In the genomic region with DNA sequence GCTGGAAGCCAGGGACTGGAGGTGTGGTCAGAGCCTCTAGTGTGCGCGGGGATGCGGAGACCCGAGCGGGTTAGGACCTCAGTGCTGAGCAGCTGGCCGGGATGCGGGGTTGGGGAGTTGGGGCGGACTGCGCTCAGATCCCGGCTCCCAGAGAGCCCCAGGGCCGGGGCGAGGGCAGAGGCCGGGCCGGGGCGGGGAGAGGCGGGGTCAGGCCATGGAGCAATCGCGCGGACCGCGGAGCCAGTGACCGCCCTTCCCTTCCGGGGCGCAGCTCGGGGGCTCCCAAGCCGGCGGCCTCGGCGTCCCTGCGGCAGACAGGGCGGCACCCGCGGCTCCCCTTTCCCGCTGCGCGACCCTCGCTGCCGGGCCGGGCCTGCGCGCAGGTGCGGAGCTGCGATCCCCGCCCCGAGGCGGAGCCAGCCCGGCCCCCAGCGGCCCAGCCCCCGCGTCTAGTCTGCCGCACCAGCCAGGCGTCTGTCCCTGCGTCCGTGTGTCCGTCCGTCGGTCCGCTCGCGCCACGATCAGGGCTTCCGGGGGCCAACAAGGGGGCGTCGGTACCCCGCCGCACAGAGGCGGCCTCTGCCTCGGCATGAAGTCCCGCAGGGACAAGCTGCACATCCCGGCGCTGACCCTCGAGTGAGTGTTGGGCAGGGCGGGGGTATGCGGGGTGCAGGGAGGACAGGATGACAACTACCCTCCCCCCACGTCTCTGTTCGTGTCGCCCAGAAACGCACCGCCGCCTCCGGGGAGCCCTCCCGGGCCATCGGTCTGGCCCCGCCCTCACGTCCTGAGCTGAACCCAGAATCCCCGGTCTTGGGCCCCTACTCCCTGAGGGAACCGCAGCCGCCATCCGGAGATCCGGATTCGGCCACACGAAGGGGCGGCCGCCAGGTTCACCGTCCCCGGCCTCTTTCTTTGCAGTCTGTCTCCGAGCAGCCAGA, we compare ENCODE assay signal across 8 cellular contexts. TPM values are rescaled to one million over a fixed set of nuclear protein-coding genes. Genes with fewer than 3 reads are reported as not detected.
DNase-seq lines count a peak whose midpoint lies in the region; ATAC-seq, FAIRE-seq and TF ChIP-seq lines count a peak whose summit lies in the region.

No MANE protein-coding gene starts in this region.

- H3K9me3 ChIP-seq in PC-9 (ENCODE audit: insufficient read depth, low read depth) (no peaks in the 10 kb centered on the region), astrocyte (ENCODE audit: insufficient read depth, low read depth, low read length) (no peaks in the 10 kb centered on the region), iPS-18c (ENCODE audit: control insufficient read depth, insufficient read depth, low read length) (peaks cover 2% of the 10 kb centered on the region), skeletal muscle satellite cell (replicated peaks; ENCODE audit: low read length) (no peaks in the 10 kb centered on the region)

- peak overlapping the region; percentile 79 for H3K4me3 Mint-ChIP-seq in astrocyte (ENCODE audit: unreplicated experiment)

- BruUV-seq in PC-9 (replicated peaks; lab: Mats Ljungman, UMichigan), result no TSS peak

- H3K36me3 ChIP-seq in PC-9 (ENCODE audit: low read depth) (no peaks in the 10 kb centered on the region), astrocyte (ENCODE audit: insufficient read depth, low read length) (no peaks in the 10 kb centered on the region), skeletal muscle satellite cell (ENCODE audit: insufficient read depth, low read length) (no peaks in the 10 kb centered on the region)

- H3K4me2 ChIP-seq in PC-9 (peak overlapping the region; percentile 93), astrocyte (ENCODE audit: low read length) (peak overlapping the region; percentile 95), skeletal muscle satellite cell (ENCODE audit: low read length) (peak overlapping the region; percentile 89)

- peaks cover 49% of the 10 kb centered on the region for H3F3A ChIP-seq in PC-9 (ENCODE audit: insufficient read depth, low read depth)

- H3K36me3 Mint-ChIP-seq in astrocyte (ENCODE audit: low read depth, unreplicated experiment), result no peaks in the 10 kb centered on the region

- H3K79me2 ChIP-seq in PC-9 (ENCODE audit: low read depth), result no peaks in the 10 kb centered on the region
- H3K79me2 ChIP-seq in astrocyte (ENCODE audit: insufficient read depth, low read length), result no peaks in the 10 kb centered on the region

- FAIRE-seq in astrocyte (lab: Jason Lieb, UNC), result no peak

- peak overlapping the region; percentile 41 for H3K27ac Mint-ChIP-seq in astrocyte (ENCODE audit: unreplicated experiment)

- intact Hi-C loops in PC-9 (cut with micrococcal nuclease; ENCODE audit: unreplicated experiment), result loop anchor here (5.0 kb wide), 2 partner anchors 217 to 302 kb away; no protein-coding TSS in a partner anchor

- no peaks in the 10 kb centered on the region for H3K9me2 ChIP-seq in PC-9 (ENCODE audit: insufficient read depth)

- H3K9me3 Mint-ChIP-seq in astrocyte (ENCODE audit: unreplicated experiment), result no peaks in the 10 kb centered on the region

- peak overlapping the region; percentile 95 for H3K4me3 ChIP-seq in PC-9
- peak overlapping the region; percentile 58 for H3K4me3 ChIP-seq in astrocyte (ENCODE audit: insufficient read depth, low read depth, low read length)
- H3K4me3 ChIP-seq in iPS-18c (ENCODE audit: insufficient read depth, low read depth, low read length), result peak overlapping the region; percentile 81
- H3K4me3 ChIP-seq in skeletal muscle satellite cell (ENCODE audit: low read length), result peak overlapping the region; percentile 82

- H2AFZ ChIP-seq in PC-9 (peak overlapping the region; percentile 94), astrocyte (ENCODE audit: low read depth, low read length) (peak overlapping the region; percentile 92)

- TF ChIP-seq CTCF in PC-9 (conservative IDR thresholded peaks at IDR 0.05) (no peak), astrocyte (IDR thresholded peaks at IDR 0.05; ENCODE audit: insufficient read depth, low read depth, low read length) (no peak)

- CTCF ChIA-PET in PC-9 (lab: Charles Lee), result interaction anchor here (0.7 kb wide), 1 partner anchor 261 kb away, joined by 3 read pairs; no protein-coding TSS in a partner anchor

- DNase-seq in NCI-H146 (lab: John Stamatoyannopoulos, UW) (peak; percentile 49), NCI-H146 treated with DMSO at 0.1 percent for 48 hours (lab: John Stamatoyannopoulos, UW; ENCODE audit: unreplicated experiment) (no peak), PC-9 (peak in 1 of 2 experiments; percentile 66), astrocyte (ENCODE audit: low read depth) (no peak)

- H3K27me3 ChIP-seq in PC-9 (ENCODE audit: insufficient read depth, low read depth) (no peaks in the 10 kb centered on the region), astrocyte (ENCODE audit: insufficient read depth, low read length) (peaks cover 13% of the 10 kb centered on the region), skeletal muscle satellite cell (ENCODE audit: control insufficient read depth, insufficient read depth, low read length) (no peaks in the 10 kb centered on the region)

- H3K27ac ChIP-seq in PC-9 (no peak overlapping the region), astrocyte (ENCODE audit: low read depth, low read length) (no peak overlapping the region)

- H3K9ac ChIP-seq in astrocyte (ENCODE audit: low read length) (peak overlapping the region; percentile 73), skeletal muscle satellite cell (ENCODE audit: low read depth, low read length) (peak overlapping the region; percentile 74)

- POLR2A ChIA-PET in PC-9 (lab: Charles Lee; ENCODE audit: unreplicated experiment), result no interaction called here

- H3K4me1 Mint-ChIP-seq in astrocyte (ENCODE audit: low read depth, unreplicated experiment), result no peaks in the 10 kb centered on the region

- ATAC-seq in GM18861 (IDR thresholded peaks at IDR 0.05; ENCODE audit: unreplicated experiment) (no peak), GM21423 (IDR thresholded peaks at IDR 0.05; ENCODE audit: unreplicated experiment) (no peak)

- H4K20me1 ChIP-seq in PC-9 (ENCODE audit: insufficient read depth) (no peaks in the 10 kb centered on the region), astrocyte (ENCODE audit: insufficient read depth, low read length) (no peaks in the 10 kb centered on the region)

- peaks cover 13% of the 10 kb centered on the region for H3K4me1 ChIP-seq in PC-9 (replicated peaks; ENCODE audit: insufficient read depth)
- H3K4me1 ChIP-seq in astrocyte (ENCODE audit: insufficient read depth, low read length), result peaks cover 7% of the 10 kb centered on the region
- H3K4me1 ChIP-seq in skeletal muscle satellite cell (ENCODE audit: control insufficient read depth, insufficient read depth, low read length), result peaks cover 10% of the 10 kb centered on the region

- H3K27me3 Mint-ChIP-seq in astrocyte (ENCODE audit: low read depth, unreplicated experiment), result peaks cover 8% of the 10 kb centered on the region

RNA-seq across cellular contexts. Expression of gene MAST3, which starts 12.4 kb away (rescaled TPM):
- 14.1 and 15.8 TPM in 2 replicates for total RNA-seq in PC-9 (2021)
- 5.5 and 6.3 TPM in 2 replicates for total RNA-seq in astrocyte
- 1.8 and 4.4 TPM in 2 replicates for total RNA-seq in skeletal muscle satellite cell (2012; rRNA removed)

RNA-seq across cellular contexts. Expression of gene IL12RB1, which starts 23.3 kb away (rescaled TPM):
- total RNA-seq in PC-9 (2021) (0.55 and 1.1 TPM in 2 replicates), astrocyte (0.07 TPM in 1 of 2 replicates, not detected in the other)
- 0.25 TPM in 1 of 2 replicates, not detected in the other for total RNA-seq in skeletal muscle satellite cell (2012; rRNA removed)

RNA-seq across cellular contexts. Expression of gene PIK3R2, which starts 43.0 kb away (rescaled TPM):
- 58.3 and 61.8 TPM in 2 replicates for total RNA-seq in PC-9 (2021)
- 58.4 and 60.6 TPM in 2 replicates for total RNA-seq in astrocyte
- total RNA-seq in skeletal muscle satellite cell (2012; rRNA removed), result 19.8 and 22.5 TPM in 2 replicates
